In genomic region chr11:111370902-111371578, GRCh38 we compare ENCODE assay signal across 14 cellular contexts. TPM values are rescaled to one million over a fixed set of nuclear protein-coding genes. Genes with fewer than 3 reads are reported as not detected.
DNase-seq lines count a peak whose midpoint lies in the region; ATAC-seq and TF ChIP-seq lines count a peak whose summit lies in the region.
"Had no signal": no experiment of that assay in that cellular context is flagged by ENCODE, and none has a peak within 500 bp of the region (broad histone marks: within the 10 kb centered on the region; RNA-seq: fewer than 3 reads in every experiment).

No MANE protein-coding gene starts in this region.

- no peak overlapping the region for H3K4me3 ChIP-seq in body of pancreas

- no peak for TF ChIP-seq POLR2A in body of pancreas (IDR thresholded peaks at IDR 0.05)

- DNase-seq in GM20000 (ENCODE audit: low spot score) (peak; percentile 33), body of pancreas (peak in 3 of 4 donors; percentile 32 to 71 (median 35)), GOT3 (lab: John Stamatoyannopoulos, UW) (no peak), cerebellum (ENCODE audit: low spot score) (no peak), NCI-H1417 (lab: John Stamatoyannopoulos, UW) (no peak), NCI-H446 treated with DMSO at 0.1 percent for 48 hours (lab: John Stamatoyannopoulos, UW) (no peak)
- DNase-seq: DMS 273 treated with DMSO at 0.1 percent for 48 hours, left ventricle myocardium superior, NCI-H187 treated with DMSO at 0.1 percent for 48 hours, SK-N-SH had no signal

- H3K36me3 ChIP-seq in body of pancreas (replicated peaks in 1 of 2; ENCODE audit: insufficient read depth in 1 of 2, low read depth in 2 of 2): no peaks in the 10 kb centered on the region

- no peaks in the 10 kb centered on the region for H3K9me3 ChIP-seq in body of pancreas
- H3K9me3 ChIP-seq: SK-N-SH had no signal

- peak; percentile 46 for ATAC-seq in GM18517 (IDR thresholded peaks at IDR 0.05; ENCODE audit: unreplicated experiment)
- peak; percentile 32 for ATAC-seq in HG03196 (IDR thresholded peaks at IDR 0.05; ENCODE audit: unreplicated experiment)
- ATAC-seq in body of pancreas: peak; percentile 79
- ATAC-seq: HCT116, left ventricle myocardium superior had no signal

- H3K27me3 ChIP-seq in body of pancreas: no peaks in the 10 kb centered on the region

- WGBS in body of pancreas, 2 donors: 36 to 46% methylated on average over 7 of the region's 7 CpGs

- peaks cover 49% of the 10 kb centered on the region for H3K4me1 ChIP-seq in body of pancreas

- H3K27ac ChIP-seq in body of pancreas: peak overlapping the region in 3 of 4 donors; percentile 19 to 46 (median 22)

- no peak for TF ChIP-seq CTCF in GM20000 (IDR thresholded peaks at IDR 0.05; ENCODE audit: extremely low read depth, missing control alignments)
- TF ChIP-seq CTCF in body of pancreas (IDR thresholded peaks at IDR 0.05): no peak

- intact Hi-C loops in body of pancreas (cut with DNase I): no loop called here

RNA-seq across cellular contexts. Expression of gene POU2AF1, which starts 8.0 kb away (rescaled TPM):
- 1 to 10 TPM in 1 of 2 donors, not detected in 1; 8.9 TPM for total RNA-seq in body of pancreas
- 0.36 TPM for total RNA-seq in cerebellum
- total RNA-seq: skeletal muscle tissue had no signal

Comparison
In these comparisons a context has a peak if more than half of its experiments do, and no peak if none do; other contexts are left out.
1. DNase-seq: peak in GM20000 (single experiment) and body of pancreas (3 of 4); none in GOT3 (single experiment), cerebellum (single experiment), NCI-H1417 (0 of 3) and NCI-H446 treated with DMSO at 0.1 percent for 48 hours (single experiment).
2. Peak in every context shown above with its lines, with median percentiles within 50 percentile points of each other: ATAC-seq.